Comparison of ENCODE assay signal across 25 cellular contexts in genomic region chr3:142353571-142353970, GRCh38.
"Had no signal": no experiment of that assay in that cellular context is flagged by ENCODE, and none has a peak within 500 bp of the region (broad histone marks: within the 10 kb centered on the region; RNA-seq: fewer than 3 reads in every experiment).

No MANE protein-coding gene starts in this region.

- H3K4me1 ChIP-seq: breast epithelium, esophagus squamous epithelium, suprapubic skin, transverse colon, vagina had no signal

- H3K9me3 ChIP-seq: breast epithelium, esophagus squamous epithelium, suprapubic skin, transverse colon, vagina had no signal

- ATAC-seq: activated CD8-positive, alpha-beta T cell treated with anti-CD3 and anti-CD28 coated beads for 36 hours; left lobe of liver; stimulated activated naive CD8-positive, alpha-beta T cell treated with anti-CD3 and anti-CD28 coated beads, Interleukin-15, amount 100 ng/mL, for 72 hours had no signal

- H3K9me3 Mint-ChIP-seq: activated CD4-positive, alpha-beta T cell treated with anti-CD3 and anti-CD28 coated beads, Interleukin-2, amount 10 ng/mL, durations not matched to agents 24 days and 14 days; activated CD8-positive, alpha-beta T cell treated with anti-CD3 and anti-CD28 coated beads for 36 hours; activated naive CD8-positive, alpha-beta T cell treated with anti-CD3 and anti-CD28 coated beads, Interleukin-2, amount 10 ng/mL, durations not matched to agents 7 days and 5 days; activated T-cell treated with anti-CD3 and anti-CD28 coated beads, Interleukin-2, amount 50 U/mL, for 24 hours; activated T-helper 2 cell treated with anti-CD3 and anti-CD28 coated beads, Interferon-gamma antibody, Interleukin-2, Interleukin-4, amounts not matched to agents 10 μg/mL and 5 μg/mL and 100 μg/mL, durations not matched to agents 14 hours and 24 hours and 36 hours; dendritic cell treated with granulocyte-macrophage colony-stimulating factor and Interleukin-4, amounts not matched to agents 40 ng/mL and 50 ng/mL, for 4 days; nephron progenitor cell; stimulated activated naive CD8-positive, alpha-beta T cell treated with anti-CD3 and anti-CD28 coated beads, Interleukin-15, amount 100 ng/mL, for 72 hours had no signal

- H3K4me3 Mint-ChIP-seq: activated CD4-positive, alpha-beta T cell treated with anti-CD3 and anti-CD28 coated beads, Interleukin-2, amount 10 ng/mL, durations not matched to agents 24 days and 14 days; activated CD8-positive, alpha-beta T cell treated with anti-CD3 and anti-CD28 coated beads for 36 hours; activated naive CD8-positive, alpha-beta T cell treated with anti-CD3 and anti-CD28 coated beads, Interleukin-2, amount 10 ng/mL, durations not matched to agents 7 days and 5 days; activated T-cell treated with anti-CD3 and anti-CD28 coated beads, Interleukin-2, amount 50 U/mL, for 24 hours; dendritic cell treated with granulocyte-macrophage colony-stimulating factor and Interleukin-4, amounts not matched to agents 40 ng/mL and 50 ng/mL, for 4 days; nephron progenitor cell; stimulated activated naive CD8-positive, alpha-beta T cell treated with anti-CD3 and anti-CD28 coated beads, Interleukin-15, amount 100 ng/mL, for 72 hours had no signal

- H3K27ac ChIP-seq: breast epithelium, esophagus squamous epithelium, skin epidermis, suprapubic skin, transverse colon, vagina had no signal

- H3K27me3 Mint-ChIP-seq: activated CD4-positive, alpha-beta T cell treated with anti-CD3 and anti-CD28 coated beads, Interleukin-2, amount 10 ng/mL, durations not matched to agents 24 days and 14 days; activated CD8-positive, alpha-beta T cell treated with anti-CD3 and anti-CD28 coated beads for 36 hours; activated naive CD8-positive, alpha-beta T cell treated with anti-CD3 and anti-CD28 coated beads, Interleukin-2, amount 10 ng/mL, durations not matched to agents 7 days and 5 days; activated T-cell treated with anti-CD3 and anti-CD28 coated beads, Interleukin-2, amount 50 U/mL, for 24 hours; dendritic cell treated with granulocyte-macrophage colony-stimulating factor and Interleukin-4, amounts not matched to agents 40 ng/mL and 50 ng/mL, for 4 days; stimulated activated naive CD8-positive, alpha-beta T cell treated with anti-CD3 and anti-CD28 coated beads, Interleukin-15, amount 100 ng/mL, for 72 hours had no signal

- H3K27me3 ChIP-seq: breast epithelium, esophagus squamous epithelium, suprapubic skin, transverse colon, vagina had no signal

- H3K27ac Mint-ChIP-seq: activated CD4-positive, alpha-beta T cell treated with anti-CD3 and anti-CD28 coated beads, Interleukin-2, amount 10 ng/mL, durations not matched to agents 24 days and 14 days; activated CD8-positive, alpha-beta T cell treated with anti-CD3 and anti-CD28 coated beads for 36 hours; activated naive CD8-positive, alpha-beta T cell treated with anti-CD3 and anti-CD28 coated beads, Interleukin-2, amount 10 ng/mL, durations not matched to agents 7 days and 5 days; activated T-cell treated with anti-CD3 and anti-CD28 coated beads, Interleukin-2, amount 50 U/mL, for 24 hours; activated T-helper 2 cell treated with anti-CD3 and anti-CD28 coated beads, Interferon-gamma antibody, Interleukin-2, Interleukin-4, amounts not matched to agents 10 μg/mL and 5 μg/mL and 100 μg/mL, durations not matched to agents 14 hours and 24 hours and 36 hours; dendritic cell treated with granulocyte-macrophage colony-stimulating factor and Interleukin-4, amounts not matched to agents 40 ng/mL and 50 ng/mL, for 4 days; nephron progenitor cell; stimulated activated naive CD8-positive, alpha-beta T cell treated with anti-CD3 and anti-CD28 coated beads, Interleukin-15, amount 100 ng/mL, for 72 hours had no signal

- H3K4me3 ChIP-seq: breast epithelium, esophagus squamous epithelium, skin epidermis, suprapubic skin, transverse colon, vagina had no signal

- H3K4me1 Mint-ChIP-seq: activated CD4-positive, alpha-beta T cell treated with anti-CD3 and anti-CD28 coated beads, Interleukin-2, amount 10 ng/mL, durations not matched to agents 24 days and 14 days; activated naive CD8-positive, alpha-beta T cell treated with anti-CD3 and anti-CD28 coated beads, Interleukin-2, amount 10 ng/mL, durations not matched to agents 7 days and 5 days; nephron progenitor cell; stimulated activated naive CD8-positive, alpha-beta T cell treated with anti-CD3 and anti-CD28 coated beads, Interleukin-15, amount 100 ng/mL, for 72 hours had no signal

- DNase-seq: activated CD4-positive, alpha-beta T cell treated with anti-CD3 and anti-CD28 coated beads, Interleukin-2, amount 10 ng/mL, durations not matched to agents 24 days and 14 days; activated CD8-positive, alpha-beta T cell treated with anti-CD3 and anti-CD28 coated beads for 36 hours; activated naive CD4-positive, alpha-beta T cell treated with Interleukin-2 at 50 U/mL for 16 hours; activated naive CD8-positive, alpha-beta T cell treated with anti-CD3 and anti-CD28 coated beads, Interleukin-2, amount 10 ng/mL, durations not matched to agents 7 days and 5 days; activated T-cell treated with anti-CD3 and anti-CD28 coated beads, Interleukin-2, amount 50 U/mL, for 24 hours; anterior cingulate cortex; effector memory CD4-positive, alpha-beta T cell; esophagus squamous epithelium; foreskin melanocyte; hypothalamus; midbrain; nephron progenitor cell; occipital lobe; stimulated activated CD4-positive, alpha-beta T cell treated with anti-CD3 and anti-CD28 coated beads, Interleukin-15, amount 100 ng/mL, for 24 hours; stimulated activated CD4-positive, alpha-beta T cell treated with anti-CD3 and anti-CD28 coated beads, Interleukin-2, amount 100 ng/mL, for 48 hours; stimulated activated naive CD8-positive, alpha-beta T cell treated with anti-CD3 and anti-CD28 coated beads, Interleukin-15, amount 100 ng/mL, for 72 hours; T1000; transverse colon had no signal
